ENCODE assay signal across 8 cellular contexts in genomic region chr16:57422026-57422944, GRCh38. TPM values are rescaled to one million over a fixed set of nuclear protein-coding genes. Genes with fewer than 3 reads are reported as not detected.
DNase-seq lines count a peak whose midpoint lies in the region; ATAC-seq and TF ChIP-seq lines count a peak whose summit lies in the region.

No MANE protein-coding gene starts in this region.

- TF ChIP-seq CTCF in A673 (conservative IDR thresholded peaks at IDR 0.05; ENCODE audit: low read depth, low read length) (peak; percentile 67), OCI-LY3 (IDR thresholded peaks at IDR 0.05; ENCODE audit: low read depth, low read length) (peak; percentile 86), endodermal cell (conservative IDR thresholded peaks at IDR 0.05) (peak; percentile 78), nephron (IDR thresholded peaks at IDR 0.05; ENCODE audit: unreplicated experiment in 3 of 3) (peak; percentile 69 to 77 (median 69))

- H3K4me2 ChIP-seq in GM23248 (ENCODE audit: unreplicated experiment): no peak overlapping the region
- H3K4me2 ChIP-seq in OCI-LY3 (ENCODE audit: low read length): peak overlapping the region; percentile 59

- H3K9me3 Mint-ChIP-seq in endodermal cell (no peaks in the 10 kb centered on the region), nephron (no peaks in the 10 kb centered on the region)

- no peak for ATAC-seq in GM21717 (IDR thresholded peaks at IDR 0.05; ENCODE audit: unreplicated experiment)

- POLR2A ChIA-PET in A673 (lab: Charles Lee; ENCODE audit: low non-redundant PET): interaction anchor here (0.5 to 0.8 kb wide), 3 partner anchors 12 to 92 kb away, joined by 3 to 14 read pairs (median 3); no protein-coding TSS in a partner anchor

- peaks cover 6% of the 10 kb centered on the region for H3K36me3 Mint-ChIP-seq in endodermal cell (ENCODE audit: low read depth)
- peaks cover 4% of the 10 kb centered on the region for H3K36me3 Mint-ChIP-seq in nephron (ENCODE audit: low read depth)

- H3K79me2 ChIP-seq in GM23248 (ENCODE audit: insufficient read depth) (no peaks in the 10 kb centered on the region), OCI-LY3 (ENCODE audit: low read length) (no peaks in the 10 kb centered on the region)

- H3K9ac ChIP-seq in GM23248 (no peak overlapping the region), OCI-LY3 (ENCODE audit: low read length) (peak overlapping the region; percentile 27; the same call in 1 of the 2 replicates), endodermal cell (ENCODE audit: extremely low read depth, low read length, poor library complexity, severe bottlenecking) (no peak overlapping the region)

- WGBS in GM23248 (ENCODE audit: low coverage in 1 of 2, low lambda C conversion rate in 2 of 2, missing lambda C conversion rate in 2 of 2), 2 experiments: 36 to 41% methylated on average over 10 of the region's 10 CpGs
- WGBS in endodermal cell (ENCODE audit: insufficient coverage in 1 of 2, insufficient read length in 1 of 2), 2 experiments: 76 to 81% methylated on average over 7 to 9 of the region's 10 CpGs

- intact Hi-C loops in A673 (cut with micrococcal nuclease; ENCODE audit: unreplicated experiment): loop anchor here (1.0 kb wide), 1 partner anchor 122 kb away; no protein-coding TSS in a partner anchor

- H3K27ac ChIP-seq in A673 (ENCODE audit: low read depth, low read length, poor library complexity, severe bottlenecking) (no peak overlapping the region), GM23248 (no peak overlapping the region), OCI-LY3 (ENCODE audit: low read length) (no peak overlapping the region), endodermal cell (ENCODE audit: low read depth, low read length) (no peak overlapping the region)

- no peak overlapping the region for H3K27ac Mint-ChIP-seq in endodermal cell
- H3K27ac Mint-ChIP-seq in nephron: peak overlapping the region; percentile 87 to 95 (median 91)

- H3K9me2 ChIP-seq in GM23248 (ENCODE audit: insufficient read depth): no peaks in the 10 kb centered on the region

- H3K27me3 ChIP-seq in A673 (replicated peaks; ENCODE audit: insufficient read depth, low read depth, low read length, poor library complexity): no peaks in the 10 kb centered on the region
- H3K27me3 ChIP-seq in GM23248 (replicated peaks; ENCODE audit: insufficient read depth): no peaks in the 10 kb centered on the region
- no peaks in the 10 kb centered on the region for H3K27me3 ChIP-seq in OCI-LY3 (ENCODE audit: low read depth, low read length)
- H3K27me3 ChIP-seq in endodermal cell (ENCODE audit: control insufficient read depth, insufficient read depth, low read length, poor library complexity, severe bottlenecking): peaks cover 15% of the 10 kb centered on the region

- no peaks in the 10 kb centered on the region for H3K36me3 ChIP-seq in A673 (ENCODE audit: insufficient read depth, low read length, poor library complexity, severe bottlenecking)
- no peaks in the 10 kb centered on the region for H3K36me3 ChIP-seq in GM23248 (ENCODE audit: low read depth)
- no peaks in the 10 kb centered on the region for H3K36me3 ChIP-seq in OCI-LY3 (replicated peaks; ENCODE audit: low read depth, low read length)
- H3K36me3 ChIP-seq in endodermal cell (ENCODE audit: control insufficient read depth, insufficient read depth, low read length): peaks cover 6% of the 10 kb centered on the region

- peaks cover 17% of the 10 kb centered on the region for H3K27me3 Mint-ChIP-seq in endodermal cell (ENCODE audit: insufficient read depth)
- no peaks in the 10 kb centered on the region for H3K27me3 Mint-ChIP-seq in nephron (ENCODE audit: low read depth)

- H3K4me3 Mint-ChIP-seq in endodermal cell: no peak overlapping the region
- peak overlapping the region in 1 of 3 experiments; percentile 2 for H3K4me3 Mint-ChIP-seq in nephron

- H2AFZ ChIP-seq in GM23248 (peak overlapping the region; percentile 51), OCI-LY3 (ENCODE audit: low read depth, low read length) (peak overlapping the region; percentile 76)

- in situ Hi-C loops in GM23248 (cut with MboI): no loop called here

- H3K4me1 Mint-ChIP-seq in endodermal cell (peaks cover 18% of the 10 kb centered on the region), nephron (peaks cover 38% of the 10 kb centered on the region)

- DNase-seq in A673 (ENCODE audit: low spot score) (peak; percentile 68), GM23248 (peak; percentile 65), endodermal cell (peak; percentile 79), NCI-H2196 (lab: John Stamatoyannopoulos, UW; ENCODE audit: unreplicated experiment) (no peak), middle frontal gyrus (ENCODE audit: extremely low spot score, low spot score) (no peak)

- CTCF ChIA-PET in A673 (lab: Charles Lee): interaction anchor here (0.8 kb wide), 1 partner anchor 122 kb away, joined by 5 read pairs; no protein-coding TSS in a partner anchor

- no TSS peak for BruUV-seq in A673 (replicated peaks; lab: Mats Ljungman, UMichigan)

- no peaks in the 10 kb centered on the region for H3K9me3 ChIP-seq in A673 (ENCODE audit: low read depth, low read length, poor library complexity, severe bottlenecking)
- H3K9me3 ChIP-seq in GM23248 (ENCODE audit: low read depth): no peaks in the 10 kb centered on the region
- no peaks in the 10 kb centered on the region for H3K9me3 ChIP-seq in OCI-LY3 (ENCODE audit: insufficient read depth, low read length)
- no peaks in the 10 kb centered on the region for H3K9me3 ChIP-seq in endodermal cell (ENCODE audit: control insufficient read depth, low read length)

- H4K20me1 ChIP-seq in GM23248 (ENCODE audit: insufficient read depth) (no peaks in the 10 kb centered on the region), OCI-LY3 (ENCODE audit: insufficient read depth, low read length) (no peaks in the 10 kb centered on the region)

- peaks cover 9% of the 10 kb centered on the region; the same call in 1 of the 2 replicates for H3F3A ChIP-seq in GM23248 (ENCODE audit: insufficient read depth)

- peaks cover 3% of the 10 kb centered on the region for H3K4me1 ChIP-seq in A673 (ENCODE audit: insufficient read depth, low read length, poor library complexity, severe bottlenecking)
- H3K4me1 ChIP-seq in GM23248 (ENCODE audit: insufficient read depth): peaks cover 6% of the 10 kb centered on the region; the same call in 1 of the 2 replicates
- peaks cover 29% of the 10 kb centered on the region for H3K4me1 ChIP-seq in OCI-LY3 (ENCODE audit: low read length)
- H3K4me1 ChIP-seq in endodermal cell (ENCODE audit: control insufficient read depth, insufficient read depth, low read length): peaks cover 3% of the 10 kb centered on the region

- H3K4me3 ChIP-seq in A673 (ENCODE audit: low read depth, low read length, poor library complexity, severe bottlenecking) (no peak overlapping the region), GM23248 (no peak overlapping the region), OCI-LY3 (ENCODE audit: low read length) (peak overlapping the region; percentile 33; the same call in 1 of the 2 replicates), endodermal cell (ENCODE audit: low read length) (no peak overlapping the region)

RNA-seq across cellular contexts. Expression of gene CCL17, which starts 17.7 kb away (rescaled TPM):
- total RNA-seq in A673 (2021): not detected in 2 replicates
- total RNA-seq in GM23248 (2014; rRNA removed; shearing (Covaris generic)): not detected in 2 replicates
- not detected in 2 replicates for polyA plus RNA-seq in GM23248 (2016; fragmentation: Nextera tagmentation; extraction: Ambion mirVana)
- total RNA-seq in endodermal cell: not detected
- polyA plus RNA-seq in endodermal cell (2013, experiment 1 of 2): not detected
- not detected for polyA plus RNA-seq in endodermal cell (2013, experiment 2 of 2)

RNA-seq across cellular contexts. Expression of gene CIAPIN1, which starts 24.9 kb away (rescaled TPM):
- total RNA-seq in A673 (2021) (95.1 and 96.9 TPM in 2 replicates), endodermal cell (10 to 100 TPM; 77.5 to 87.1 TPM)
- total RNA-seq in GM23248 (2014; rRNA removed; shearing (Covaris generic)): 35.7 TPM in 2 replicates
- 45.1 and 55.2 TPM in 2 replicates for polyA plus RNA-seq in GM23248 (2016; fragmentation: Nextera tagmentation; extraction: Ambion mirVana)
- polyA plus RNA-seq in endodermal cell (2013, experiment 1 of 2): 74.2 TPM
- 64.5 TPM for polyA plus RNA-seq in endodermal cell (2013, experiment 2 of 2)

RNA-seq across cellular contexts. Expression of gene COQ9, which starts 25.0 kb away (rescaled TPM):
- total RNA-seq in A673 (2021): 65.6 and 69.7 TPM in 2 replicates
- total RNA-seq in GM23248 (2014; rRNA removed; shearing (Covaris generic)): 31.5 and 41.3 TPM in 2 replicates
- 41.4 and 41.8 TPM in 2 replicates for polyA plus RNA-seq in GM23248 (2016; fragmentation: Nextera tagmentation; extraction: Ambion mirVana)
- 10 to 100 TPM; 34.5 to 38.2 TPM for total RNA-seq in endodermal cell
- 43.2 TPM for polyA plus RNA-seq in endodermal cell (2013, experiment 1 of 2)
- 38.7 TPM for polyA plus RNA-seq in endodermal cell (2013, experiment 2 of 2)

RNA-seq across cellular contexts. Expression of gene POLR2C, which starts 40.2 kb away (rescaled TPM):
- total RNA-seq in A673 (2021): 96.2 and 110 TPM in 2 replicates
- 152 and 163 TPM in 2 replicates for total RNA-seq in GM23248 (2014; rRNA removed; shearing (Covaris generic))
- polyA plus RNA-seq in GM23248 (2016; fragmentation: Nextera tagmentation; extraction: Ambion mirVana): 39.6 and 40.0 TPM in 2 replicates
- 10 to 100 TPM; 72.0 to 88.3 TPM for total RNA-seq in endodermal cell
- polyA plus RNA-seq in endodermal cell (2013, experiment 1 of 2): 85.1 TPM
- 81.8 TPM for polyA plus RNA-seq in endodermal cell (2013, experiment 2 of 2)

RNA-seq across cellular contexts. Expression of gene CX3CL1, which starts 50.0 kb away (rescaled TPM):
- total RNA-seq in A673 (2021): 0.15 TPM in 1 of 2 replicates, not detected in the other
- not detected in 2 replicates for total RNA-seq in GM23248 (2014; rRNA removed; shearing (Covaris generic))
- not detected in 2 replicates for polyA plus RNA-seq in GM23248 (2016; fragmentation: Nextera tagmentation; extraction: Ambion mirVana)
- total RNA-seq in endodermal cell: 1 to 10 TPM in 1 of 2 donors, under 1 TPM in 1; 0.18 to 1.0 TPM
- 5.5 TPM for polyA plus RNA-seq in endodermal cell (2013, experiment 1 of 2)
- polyA plus RNA-seq in endodermal cell (2013, experiment 2 of 2): 6.3 TPM

Comparison
In these comparisons a context has a peak if more than half of its experiments do, and no peak if none do; other contexts are left out.
1. DNase-seq: peak in A673 (single experiment), GM23248 (single experiment) and endodermal cell (single experiment); none in NCI-H2196 (single experiment) and middle frontal gyrus (single experiment).
2. Peak in every context shown above with its lines, with median percentiles within 50 percentile points of each other: CTCF ChIP-seq.